Comparison of ENCODE assay signal across 8 cellular contexts in the genomic region with DNA sequence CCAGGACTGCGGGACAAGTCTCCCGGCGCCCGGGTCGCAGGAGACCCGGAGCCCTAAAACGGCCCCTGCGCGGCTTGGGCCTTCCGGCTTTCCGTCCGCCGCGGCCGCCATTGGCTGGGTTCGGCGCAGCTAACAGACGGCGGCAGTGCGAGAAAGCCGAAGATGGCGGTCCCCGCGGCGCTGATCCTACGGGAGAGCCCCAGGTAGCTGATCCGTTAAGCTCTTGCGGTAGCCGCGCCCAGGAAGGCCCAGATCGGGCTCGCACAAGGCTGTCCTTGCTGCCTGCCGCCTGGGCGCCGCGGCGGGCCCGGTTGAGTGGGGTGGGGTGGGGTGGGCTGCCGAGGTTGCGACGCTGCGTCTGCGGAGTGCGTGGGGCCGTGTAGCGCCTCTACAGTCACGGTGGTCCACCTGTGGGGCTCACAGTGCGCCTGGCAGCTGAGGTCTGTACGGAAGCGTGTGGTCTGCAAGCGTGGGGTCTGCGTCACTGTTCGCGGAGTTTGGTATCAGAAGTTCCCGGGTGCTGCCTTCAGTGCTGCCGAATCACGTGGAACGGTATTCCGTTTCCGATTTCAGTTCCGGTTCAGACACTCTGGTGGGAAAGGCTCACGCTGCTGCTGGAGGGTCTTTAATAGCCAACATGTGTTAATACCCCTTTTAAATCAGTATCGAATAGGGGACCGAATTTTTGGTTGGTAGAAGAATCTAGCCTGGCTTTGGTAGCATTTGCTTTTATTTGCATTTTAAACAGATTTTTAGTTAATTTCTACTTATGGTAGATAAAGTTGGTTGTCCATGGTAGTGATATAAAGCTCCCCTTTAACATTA. TPM values are rescaled to one million over a fixed set of nuclear protein-coding genes. Genes with fewer than 3 reads are reported as not detected.
A peak's percentile ranks its signal among the peaks of the same experiment; 100 is the strongest.
DNase-seq lines count a peak whose midpoint lies in the region; FAIRE-seq and TF ChIP-seq lines count a peak whose summit lies in the region.

Gene COMMD10, plus strand, starts transcription at position 135 of the 825 bp plus-strand sequence.

- no peaks in the 10 kb centered on the region for H3K9me3 ChIP-seq in ES-I3 (ENCODE audit: control insufficient read depth, insufficient read depth, low read length)
- H3K9me3 ChIP-seq in SJCRH30 (replicated peaks): 0 out of 2 replicates have a peak, but pooled peaks cover 6% of the 10 kb centered on the region
- no peaks in the 10 kb centered on the region for H3K9me3 ChIP-seq in neuron (ENCODE audit: low read length)

- peak within 1 kb of the TSS; percentile 92 for H3K9ac ChIP-seq in ES-I3 (ENCODE audit: low read depth, low read length)

- no peaks in the 10 kb centered on the region for H3K36me3 ChIP-seq in ES-I3 (ENCODE audit: insufficient read depth, low read length)
- peaks cover 8% of the 10 kb centered on the region; the same call in 1 of the 2 replicates for H3K36me3 ChIP-seq in SJCRH30
- no peaks in the 10 kb centered on the region for H3K36me3 ChIP-seq in neuron (ENCODE audit: insufficient read depth, low read length)

- H3K4me3 ChIP-seq in SJCRH30 (peak within 1 kb of the TSS; percentile 87), neuron (ENCODE audit: low read length) (peak within 1 kb of the TSS; percentile 56)

- H3K4me1 ChIP-seq in ES-I3 (ENCODE audit: insufficient read depth, low read length): no peaks in the 10 kb centered on the region
- H3K4me1 ChIP-seq in SJCRH30: no peaks in the 10 kb centered on the region
- H3K4me1 ChIP-seq in neuron (ENCODE audit: insufficient read depth, low read length): peaks cover 15% of the 10 kb centered on the region

- TF ChIP-seq POLR2A in H54 (IDR thresholded peaks at IDR 0.05; ENCODE audit: low read depth, low read length): peak; percentile 86

- peak; percentile 69 for FAIRE-seq in H54 (lab: Jason Lieb, UNC)

- no peaks in the 10 kb centered on the region for H3K27me3 ChIP-seq in SJCRH30
- H3K27me3 ChIP-seq in neuron (ENCODE audit: insufficient read depth, low read length): no peaks in the 10 kb centered on the region

- H3K27ac ChIP-seq in SJCRH30: peak within 1 kb of the TSS; percentile 93

- peak; percentile 68 for DNase-seq in H54 (ENCODE audit: insufficient read length, low spot score)
- peak; percentile 84 for DNase-seq in LoVo (ENCODE audit: low spot score)
- peak; percentile 86 to 90 for DNase-seq in SJCRH30
- DNase-seq in activated gamma-delta T cell treated with anti-CD3 and anti-CD28 coated beads, Interleukin-2, amount 50 U/mL, for 16 hours (ENCODE audit: low read depth): peak; percentile 68
- peak; percentile 67 for DNase-seq in foreskin melanocyte
- peak; percentile 70 for DNase-seq in stromal cell of bone marrow (ENCODE audit: low read depth)

- peak within 1 kb of the TSS; percentile 77 for H2AFZ ChIP-seq in neuron (ENCODE audit: low read depth, low read length)

RNA-seq across cellular contexts. Expression of gene COMMD10, which starts in this region (rescaled TPM):
- 56.2 and 56.8 TPM in 2 replicates for total RNA-seq in SJCRH30 (2014; rRNA removed; shearing (Covaris generic))

Comparison
In these comparisons a context has a peak if more than half of its experiments do, and no peak if none do; other contexts are left out.
1. Peak in every context shown above with its lines: DNase-seq, H3K4me3 ChIP-seq and H3K27ac ChIP-seq.